ENCODE assay signal across 14 cellular contexts in genomic region chr6:18147160-18147559, GRCh38. TPM values are rescaled to one million over a fixed set of nuclear protein-coding genes. Genes with fewer than 3 reads are reported as not detected.
A peak's percentile ranks its signal among the peaks of the same experiment; 100 is the strongest.
DNase-seq lines count a peak whose midpoint lies in the region; ATAC-seq and TF ChIP-seq lines count a peak whose summit lies in the region.
"Had no signal": no experiment of that assay in that cellular context is flagged by ENCODE, and none has a peak within 500 bp of the region (broad histone marks: within the 10 kb centered on the region; RNA-seq: fewer than 3 reads in every experiment).

No MANE protein-coding gene starts in this region.

- no peak overlapping the region for H3K18ac ChIP-seq in IMR-90 (ENCODE audit: low read depth, low read length)

- H4K8ac ChIP-seq in IMR-90 (ENCODE audit: low read depth in 2 of 2, low read length in 2 of 2), result no peak overlapping the region

- no peak overlapping the region for H4K91ac ChIP-seq in IMR-90 (ENCODE audit: insufficient read depth, low read depth, low read length)

- no peak overlapping the region for H3K4ac ChIP-seq in IMR-90 (ENCODE audit: low read depth, low read length)

- H3K9me3 ChIP-seq in IMR-90 (ENCODE audit: control insufficient read depth, insufficient read depth, low read length) (no peaks in the 10 kb centered on the region), osteoblast (ENCODE audit: low read depth, low read length) (no peaks in the 10 kb centered on the region)

- POLR2A ChIA-PET in IMR-90 (lab: Charles Lee; ENCODE audit: unreplicated experiment), result no interaction called here
- POLR2A ChIA-PET in GM10248 (lab: Yijun Ruan, JAX), result no interaction called here

- no peaks in the 10 kb centered on the region for H3K9me3 Mint-ChIP-seq in Calu3 (ENCODE audit: low read depth, unreplicated experiment)
- H3K9me3 Mint-ChIP-seq: activated naive CD8-positive, alpha-beta T cell treated with anti-CD3 and anti-CD28 coated beads, Interleukin-2, amount 10 ng/mL, durations not matched to agents 7 days and 5 days; stimulated activated naive CD8-positive, alpha-beta T cell treated with anti-CD3 and anti-CD28 coated beads, Interleukin-15, Interleukin-2, amounts not matched to agents 100 ng/mL and 50 ng/mL, for 24 hours; T-helper 1 cell treated with Interleukin-12 subunit alpha and Interleukin-12 subunit beta and Interleukin-4 antibody, amounts not matched to agents 30 μg/mL and 1 μg/mL, for 36 hours had no signal

- H3K36me3 Mint-ChIP-seq in Calu3 (ENCODE audit: insufficient read depth, unreplicated experiment), result no peaks in the 10 kb centered on the region

- no peak overlapping the region for H3K9ac ChIP-seq in IMR-90 (ENCODE audit: low read depth, low read length)

- no peak overlapping the region for H3K14ac ChIP-seq in IMR-90 (replicated peaks; ENCODE audit: low read depth, low read length)

- H3K56ac ChIP-seq in IMR-90 (ENCODE audit: extremely low read depth, insufficient read depth, low read length), result no peak overlapping the region

- no peak for TF ChIP-seq POLR2A in IMR-90 (IDR thresholded peaks at IDR 0.05; ENCODE audit: low read depth, low read length)

- no peak overlapping the region for H4K5ac ChIP-seq in IMR-90 (ENCODE audit: low read depth, low read length)

- H3K9me1 ChIP-seq in IMR-90 (ENCODE audit: insufficient read depth, low read length), result no peaks in the 10 kb centered on the region

- H3K4me1 ChIP-seq in IMR-90 (ENCODE audit: control insufficient read depth, insufficient read depth, low read length), result no peaks in the 10 kb centered on the region; the same call in 1 of the 2 replicates
- peaks cover 23% of the 10 kb centered on the region for H3K4me1 ChIP-seq in osteoblast (ENCODE audit: insufficient read depth, low read length)

- TF ChIP-seq CTCF in Calu3 (IDR thresholded peaks at IDR 0.05; ENCODE audit: unreplicated experiment), result no peak
- no peak for TF ChIP-seq CTCF in IMR-90 (conservative IDR thresholded peaks at IDR 0.05; ENCODE audit: low read depth, low read length)
- TF ChIP-seq CTCF in osteoblast (IDR thresholded peaks at IDR 0.05; ENCODE audit: extremely low read depth, low read depth, low read length), result no peak
- no peak for TF ChIP-seq CTCF in GM10248 (IDR thresholded peaks at IDR 0.05; ENCODE audit: control extremely low read depth, extremely low read depth, low read depth, missing control alignments)

- CTCF ChIA-PET in Calu3 (lab: Charles Lee), result no interaction called here
- CTCF ChIA-PET in IMR-90 (lab: Yijun Ruan, JAX), result interaction anchor here (0.9 kb wide), 1 partner anchor 18 kb away, joined by 3 read pairs; no protein-coding TSS in a partner anchor
- CTCF ChIA-PET in GM10248 (lab: Yijun Ruan, JAX), result interaction anchor here (1.1 to 1.4 kb wide), 3 partner anchors 17 to 25 kb away, joined by 3 to 6 read pairs (median 3); partner anchors contain the start of gene NHLRC1

- peak overlapping the region; percentile 52 for H3K27ac Mint-ChIP-seq in Calu3 (ENCODE audit: unreplicated experiment)
- H3K27ac Mint-ChIP-seq: activated naive CD8-positive, alpha-beta T cell treated with anti-CD3 and anti-CD28 coated beads, Interleukin-2, amount 10 ng/mL, durations not matched to agents 7 days and 5 days; stimulated activated naive CD8-positive, alpha-beta T cell treated with anti-CD3 and anti-CD28 coated beads, Interleukin-15, Interleukin-2, amounts not matched to agents 100 ng/mL and 50 ng/mL, for 24 hours; T-helper 1 cell treated with Interleukin-12 subunit alpha and Interleukin-12 subunit beta and Interleukin-4 antibody, amounts not matched to agents 30 μg/mL and 1 μg/mL, for 36 hours had no signal

- no peak overlapping the region for H2BK15ac ChIP-seq in IMR-90 (ENCODE audit: low read depth, low read length)

- no peak overlapping the region for H2AK9ac ChIP-seq in IMR-90 (replicated peaks; ENCODE audit: low read depth, low read length, poor library complexity)

- H3K4me3 ChIP-seq in IMR-90 (ENCODE audit: insufficient read depth, low read depth, low read length) (no peak overlapping the region), osteoblast (ENCODE audit: insufficient read depth, low read length) (no peak overlapping the region)

- no peak overlapping the region for H3K23ac ChIP-seq in IMR-90 (ENCODE audit: low read depth, low read length)

- no peaks in the 10 kb centered on the region for H3K27me3 Mint-ChIP-seq in Calu3 (ENCODE audit: unreplicated experiment)
- H3K27me3 Mint-ChIP-seq: activated naive CD8-positive, alpha-beta T cell treated with anti-CD3 and anti-CD28 coated beads, Interleukin-2, amount 10 ng/mL, durations not matched to agents 7 days and 5 days; stimulated activated naive CD8-positive, alpha-beta T cell treated with anti-CD3 and anti-CD28 coated beads, Interleukin-15, Interleukin-2, amounts not matched to agents 100 ng/mL and 50 ng/mL, for 24 hours had no signal

- H2BK20ac ChIP-seq in IMR-90 (ENCODE audit: low read depth, low read length), result no peak overlapping the region

- H3K27me3 ChIP-seq in IMR-90 (ENCODE audit: control insufficient read depth, insufficient read depth, low read length), result no peaks in the 10 kb centered on the region
- H3K27me3 ChIP-seq in osteoblast (ENCODE audit: insufficient read depth, low read length), result no peaks in the 10 kb centered on the region

- no peaks in the 10 kb centered on the region for H4K20me1 ChIP-seq in IMR-90 (ENCODE audit: insufficient read depth, low read length)
- no peaks in the 10 kb centered on the region for H4K20me1 ChIP-seq in osteoblast (ENCODE audit: insufficient read depth, low read length)

- no peaks in the 10 kb centered on the region for H3K4me1 Mint-ChIP-seq in Calu3 (ENCODE audit: low read depth, unreplicated experiment)
- H3K4me1 Mint-ChIP-seq: activated naive CD8-positive, alpha-beta T cell treated with anti-CD3 and anti-CD28 coated beads, Interleukin-2, amount 10 ng/mL, durations not matched to agents 7 days and 5 days had no signal

- no CpG with 5 or more reads among the region's 2 CpGs for WGBS in IMR-90 (ENCODE audit: extremely low coverage in 2 of 2, insufficient read length in 1 of 2), 2 experiments

- in situ Hi-C loops in IMR-90 (cut with MboI; ENCODE audit: low sequenced_read_pairs), result no loop called here

- H3K36me3 ChIP-seq in IMR-90 (ENCODE audit: control insufficient read depth, insufficient read depth, low read length) (no peaks in the 10 kb centered on the region), osteoblast (ENCODE audit: insufficient read depth, low read length) (peaks cover 13% of the 10 kb centered on the region)

- dilution Hi-C loops in IMR-90 (cut with HindIII; ENCODE audit: low sequenced_read_pairs, unreplicated experiment), result no loop called here

- peaks cover 0 to 6% of the 10 kb centered on the region in 2 experiments; a peak in 1 of 4 replicates for H3K79me1 ChIP-seq in IMR-90 (ENCODE audit: low read depth in 1 of 2, low read length in 2 of 2)

- H2BK120ac ChIP-seq in IMR-90 (ENCODE audit: low read depth, low read length), result no peak overlapping the region

- intact Hi-C loops in Calu3 (cut with micrococcal nuclease; ENCODE audit: unreplicated experiment), result no loop called here
- intact Hi-C loops in IMR-90 (cut with micrococcal nuclease), result no loop called here

- H2AFZ ChIP-seq in IMR-90 (replicated peaks; ENCODE audit: low read length, poor library complexity), result no peak overlapping the region
- H2AFZ ChIP-seq in osteoblast (ENCODE audit: low read length), result no peak overlapping the region

- no peak overlapping the region for H3K4me3 Mint-ChIP-seq in Calu3 (ENCODE audit: low read depth, unreplicated experiment)
- H3K4me3 Mint-ChIP-seq: activated naive CD8-positive, alpha-beta T cell treated with anti-CD3 and anti-CD28 coated beads, Interleukin-2, amount 10 ng/mL, durations not matched to agents 7 days and 5 days; stimulated activated naive CD8-positive, alpha-beta T cell treated with anti-CD3 and anti-CD28 coated beads, Interleukin-15, Interleukin-2, amounts not matched to agents 100 ng/mL and 50 ng/mL, for 24 hours; T-helper 1 cell treated with Interleukin-12 subunit alpha and Interleukin-12 subunit beta and Interleukin-4 antibody, amounts not matched to agents 30 μg/mL and 1 μg/mL, for 36 hours had no signal

- BruUV-seq in Calu3 (replicated peaks; lab: Mats Ljungman, UMichigan), result no TSS peak
- no TSS peak for BruUV-seq in IMR-90 (replicated peaks; lab: Mats Ljungman, UMichigan)

- ATAC-seq in IMR-90 (ENCODE audit: low read depth) (peak; percentile 51), HG02970 (IDR thresholded peaks at IDR 0.05; ENCODE audit: low FRiP score, unreplicated experiment) (no peak)
- ATAC-seq: left ventricle myocardium superior had no signal

- no peak overlapping the region for H2AK5ac ChIP-seq in IMR-90 (ENCODE audit: low read depth, low read length)

- TF ChIP-seq RAD21 in IMR-90 (IDR thresholded peaks at IDR 0.05; ENCODE audit: low read length), result no peak

- H3K79me2 ChIP-seq in osteoblast (ENCODE audit: insufficient read depth, low read length), result peaks cover 10% of the 10 kb centered on the region

- H3K4me2 ChIP-seq in IMR-90 (ENCODE audit: low read depth, low read length), result no peak overlapping the region
- H3K4me2 ChIP-seq in osteoblast (ENCODE audit: insufficient read depth, low read length), result peak overlapping the region; percentile 39

- no peak overlapping the region for H3K27ac ChIP-seq in IMR-90 (ENCODE audit: insufficient read depth, low read length)
- H3K27ac ChIP-seq in epithelial cell of prostate, result peak overlapping the region; percentile 93
- H3K27ac ChIP-seq in osteoblast (ENCODE audit: low read depth, low read length), result peak overlapping the region; percentile 83

- peak overlapping the region; percentile 4 for H2BK5ac ChIP-seq in IMR-90 (ENCODE audit: low read depth, low read length, poor library complexity, severe bottlenecking)

- DNase-seq in Calu3 (no peak), IMR-90 (peak; percentile 66), epithelial cell of prostate (ENCODE audit: low read depth, low spot score) (peak; percentile 80), osteoblast (ENCODE audit: insufficient read length, low spot score, missing footprints) (peak; percentile 86), GM10248 (ENCODE audit: extremely low spot score) (no peak)
- DNase-seq in stimulated activated naive CD4-positive, alpha-beta T cell (lab: John Stamatoyannopoulos, UW), result no peak
- DNase-seq: activated CD4-positive, alpha-beta T cell treated with anti-CD3 and anti-CD28 coated beads, Interleukin-2, amount 50 U/mL, for 48 hours; activated naive CD8-positive, alpha-beta T cell treated with anti-CD3 and anti-CD28 coated beads, Interleukin-2, amount 10 ng/mL, durations not matched to agents 7 days and 5 days; left ventricle myocardium superior; NCI-H2107; stimulated activated CD4-positive, alpha-beta T cell treated with anti-CD3 and anti-CD28 coated beads, Interleukin-2, amount 100 ng/mL, for 48 hours had no signal

RNA-seq across cellular contexts. Expression of gene TPMT, which starts 7.7 kb away (rescaled TPM):
- total RNA-seq in Calu3 (2022), result 7.6 and 9.4 TPM in 2 replicates
- 10.8 and 22.2 TPM in 2 replicates for total RNA-seq in IMR-90 (2012; rRNA removed)
- 11.3 and 14.1 TPM in 2 replicates for polyA plus RNA-seq in IMR-90 (2012; rRNA removed)
- 2.7 and 4.9 TPM in 2 replicates for polyA plus RNA-seq in IMR-90 (2012; cell fraction: cytosol; rRNA removed)
- 0.97 and 4.4 TPM in 2 replicates for polyA plus RNA-seq in IMR-90 (2012; cell fraction: nucleus; rRNA removed; ENCODE audit: low replicate concordance)
- total RNA-seq in osteoblast, result 11.9 and 13.0 TPM in 2 replicates

RNA-seq across cellular contexts. Expression of gene KDM1B, which starts 8.1 kb away (rescaled TPM):
- total RNA-seq in Calu3 (2022) (11.3 and 13.5 TPM in 2 replicates), IMR-90 (2012; rRNA removed) (16.7 and 16.9 TPM in 2 replicates), osteoblast (17.7 and 18.6 TPM in 2 replicates)
- 9.8 and 13.2 TPM in 2 replicates for polyA plus RNA-seq in IMR-90 (2012; rRNA removed)
- polyA plus RNA-seq in IMR-90 (2012; cell fraction: cytosol; rRNA removed), result 5.0 and 5.4 TPM in 2 replicates
- polyA plus RNA-seq in IMR-90 (2012; cell fraction: nucleus; rRNA removed; ENCODE audit: low replicate concordance), result 2.5 and 6.6 TPM in 2 replicates

RNA-seq across cellular contexts. Expression of gene NHLRC1, which starts 24.7 kb away (rescaled TPM):
- total RNA-seq in Calu3 (2022) (0.92 and 1.1 TPM in 2 replicates), IMR-90 (2012; rRNA removed) (0.83 and 1.1 TPM in 2 replicates), osteoblast (2.4 and 2.9 TPM in 2 replicates)
- 1.0 and 1.1 TPM in 2 replicates for polyA plus RNA-seq in IMR-90 (2012; rRNA removed)
- polyA plus RNA-seq in IMR-90 (2012; cell fraction: cytosol; rRNA removed), result 1.1 and 1.5 TPM in 2 replicates
- 0.36 and 0.78 TPM in 2 replicates for polyA plus RNA-seq in IMR-90 (2012; cell fraction: nucleus; rRNA removed; ENCODE audit: low replicate concordance)

Comparison
In these comparisons a context has a peak if more than half of its experiments do, and no peak if none do; other contexts are left out.
1. DNase-seq: peak in IMR-90 (single experiment), epithelial cell of prostate (single experiment) and osteoblast (single experiment); none in Calu3 (single experiment), GM10248 (single experiment) and stimulated activated naive CD4-positive, alpha-beta T cell (0 of 6).